ENCODE assay signal across 18 cellular contexts in genomic region chr15:61653110-61653509, GRCh38.
DNase-seq lines count a peak whose midpoint lies in the region; ATAC-seq and TF ChIP-seq lines count a peak whose summit lies in the region.
"Had no signal": no experiment of that assay in that cellular context is flagged by ENCODE, and none has a peak within 500 bp of the region (broad histone marks: within the 10 kb centered on the region; RNA-seq: fewer than 3 reads in every experiment).

No MANE protein-coding gene starts in this region.

- no peaks in the 10 kb centered on the region for H3K9me3 ChIP-seq in endodermal cell (ENCODE audit: control insufficient read depth, low read length)
- no peaks in the 10 kb centered on the region for H3K9me3 ChIP-seq in upper lobe of right lung
- no peaks in the 10 kb centered on the region for H3K9me3 ChIP-seq in esophagus muscularis mucosa
- H3K9me3 ChIP-seq: colonic mucosa, Peyer's patch had no signal

- peaks cover 4% of the 10 kb centered on the region for H3K27me3 Mint-ChIP-seq in endodermal cell (ENCODE audit: insufficient read depth)
- H3K27me3 Mint-ChIP-seq in activated naive CD4-positive, alpha-beta T cell treated with anti-CD3 and anti-CD28 coated beads, Interleukin-2, amount 10 ng/mL, durations not matched to agents 7 days and 5 days = peaks cover 14% of the 10 kb centered on the region

- H3K4me1 Mint-ChIP-seq in endodermal cell = peaks cover 9% of the 10 kb centered on the region
- no peaks in the 10 kb centered on the region for H3K4me1 Mint-ChIP-seq in activated naive CD4-positive, alpha-beta T cell treated with anti-CD3 and anti-CD28 coated beads, Interleukin-2, amount 10 ng/mL, durations not matched to agents 7 days and 5 days

- H3K4me3 ChIP-seq in endodermal cell (ENCODE audit: low read length) (no peak overlapping the region), upper lobe of right lung (no peak overlapping the region), esophagus muscularis mucosa (no peak overlapping the region)
- H3K4me3 ChIP-seq: colonic mucosa, Peyer's patch, smooth muscle cell had no signal

- no peak overlapping the region for H3K9ac ChIP-seq in endodermal cell (ENCODE audit: extremely low read depth, low read length, poor library complexity, severe bottlenecking)

- ATAC-seq in upper lobe of right lung = peak; percentile 41
- ATAC-seq in HG03108 (IDR thresholded peaks at IDR 0.05; ENCODE audit: unreplicated experiment) = no peak
- no peak for ATAC-seq in HG03139 (IDR thresholded peaks at IDR 0.05; ENCODE audit: unreplicated experiment)

- H3K9me3 Mint-ChIP-seq in endodermal cell = no peaks in the 10 kb centered on the region
- H3K9me3 Mint-ChIP-seq in activated naive CD4-positive, alpha-beta T cell treated with anti-CD3 and anti-CD28 coated beads, Interleukin-2, amount 10 ng/mL, durations not matched to agents 7 days and 5 days = no peaks in the 10 kb centered on the region
- H3K9me3 Mint-ChIP-seq: activated naive CD4-positive, alpha-beta T cell treated with anti-CD3 and anti-CD28 coated beads for 36 hours had no signal

- no peak for TF ChIP-seq EP300 in esophagus muscularis mucosa (IDR thresholded peaks at IDR 0.05)

- H3K27ac ChIP-seq in endodermal cell (ENCODE audit: low read depth, low read length) (no peak overlapping the region), layer of hippocampus (ENCODE audit: low read depth, low read length) (peak overlapping the region; percentile 0), upper lobe of right lung (no peak overlapping the region), esophagus muscularis mucosa (replicated peaks in 1 of 4) (peak overlapping the region in 1 of 4 donors; percentile 18)
- H3K27ac ChIP-seq: colonic mucosa had no signal

- intact Hi-C loops in upper lobe of right lung (cut with DNase I) = no loop called here
- intact Hi-C loops in esophagus muscularis mucosa (cut with DNase I) = no loop called here

- H3K4me3 Mint-ChIP-seq in endodermal cell = no peak overlapping the region
- no peak overlapping the region for H3K4me3 Mint-ChIP-seq in activated naive CD4-positive, alpha-beta T cell treated with anti-CD3 and anti-CD28 coated beads, Interleukin-2, amount 10 ng/mL, durations not matched to agents 7 days and 5 days
- H3K4me3 Mint-ChIP-seq: activated naive CD4-positive, alpha-beta T cell treated with anti-CD3 and anti-CD28 coated beads for 36 hours had no signal

- no peaks in the 10 kb centered on the region for H3K36me3 Mint-ChIP-seq in endodermal cell (ENCODE audit: low read depth)
- H3K36me3 Mint-ChIP-seq in activated naive CD4-positive, alpha-beta T cell treated with anti-CD3 and anti-CD28 coated beads, Interleukin-2, amount 10 ng/mL, durations not matched to agents 7 days and 5 days = no peaks in the 10 kb centered on the region

- no peaks in the 10 kb centered on the region for H3K27me3 ChIP-seq in endodermal cell (ENCODE audit: control insufficient read depth, insufficient read depth, low read length, poor library complexity, severe bottlenecking)
- no peaks in the 10 kb centered on the region for H3K27me3 ChIP-seq in layer of hippocampus (ENCODE audit: control insufficient read depth, insufficient read depth, low read length)
- peaks cover 8% of the 10 kb centered on the region for H3K27me3 ChIP-seq in upper lobe of right lung
- peaks cover 0 to 11% (median 0%) of the 10 kb centered on the region in 4 donors for H3K27me3 ChIP-seq in esophagus muscularis mucosa
- H3K27me3 ChIP-seq: colonic mucosa, Peyer's patch had no signal

- TF ChIP-seq POLR2A in esophagus muscularis mucosa (IDR thresholded peaks at IDR 0.05; ENCODE audit: low read depth) = no peak

- CTCF ChIA-PET in activated naive CD4-positive, alpha-beta T cell treated with anti-CD3 and anti-CD28 coated beads, Interleukin-2, amount 10 ng/mL, durations not matched to agents 7 days and 5 days (lab: Charles Lee) = no interaction called here

- WGBS in endodermal cell (ENCODE audit: insufficient coverage in 1 of 2, insufficient read length in 1 of 2), 2 experiments = 92 to 94% methylated on average over 7 to 9 of the region's 9 CpGs
- 57% methylated on average over 8 of the region's 9 CpGs for WGBS in esophagus muscularis mucosa

- H3K27ac Mint-ChIP-seq in endodermal cell = no peak overlapping the region
- H3K27ac Mint-ChIP-seq in activated naive CD4-positive, alpha-beta T cell treated with anti-CD3 and anti-CD28 coated beads, Interleukin-2, amount 10 ng/mL, durations not matched to agents 7 days and 5 days = no peak overlapping the region
- H3K27ac Mint-ChIP-seq: activated naive CD4-positive, alpha-beta T cell treated with anti-CD3 and anti-CD28 coated beads for 36 hours had no signal

- TF ChIP-seq CTCF in endodermal cell (conservative IDR thresholded peaks at IDR 0.05) (no peak), upper lobe of right lung (IDR thresholded peaks at IDR 0.05) (no peak), esophagus muscularis mucosa (IDR thresholded peaks at IDR 0.05) (no peak)

- no peaks in the 10 kb centered on the region for H3K4me1 ChIP-seq in endodermal cell (ENCODE audit: control insufficient read depth, insufficient read depth, low read length)
- no peaks in the 10 kb centered on the region for H3K4me1 ChIP-seq in upper lobe of right lung
- no peaks in the 10 kb centered on the region for H3K4me1 ChIP-seq in esophagus muscularis mucosa
- H3K4me1 ChIP-seq: colonic mucosa, Peyer's patch had no signal

- peak; percentile 1 for DNase-seq in NCI-H146 treated with DMSO at 0.1 percent for 48 hours (lab: John Stamatoyannopoulos, UW; ENCODE audit: unreplicated experiment)
- peak; percentile 59 for DNase-seq in endodermal cell
- no peak for DNase-seq in upper lobe of right lung
- DNase-seq in activated naive CD4-positive, alpha-beta T cell treated with anti-CD3 and anti-CD28 coated beads, Interleukin-2, amount 10 ng/mL, durations not matched to agents 7 days and 5 days = no peak
- DNase-seq in esophagus muscularis mucosa (ENCODE audit: extremely low spot score) = no peak
- DNase-seq: activated CD4-positive, alpha-beta T cell treated with anti-CD3 and anti-CD28 coated beads, Interleukin-2, amount 50 U/mL, for 48 hours; activated naive CD4-positive, alpha-beta T cell treated with anti-CD3 and anti-CD28 coated beads for 36 hours; activated T-cell treated with anti-CD3 and anti-CD28 coated beads, Interleukin-2, amount 50 U/mL, for 1 hour; colonic mucosa; kidney; NCI-H1092 treated with DMSO at 0.1 percent for 48 hours; NCI-H2171 treated with DMSO at 0.1 percent for 48 hours; occipital lobe; Peyer's patch had no signal

- no peaks in the 10 kb centered on the region for H3K36me3 ChIP-seq in endodermal cell (ENCODE audit: control insufficient read depth, insufficient read depth, low read length)
- no peaks in the 10 kb centered on the region for H3K36me3 ChIP-seq in upper lobe of right lung
- no peaks in the 10 kb centered on the region for H3K36me3 ChIP-seq in esophagus muscularis mucosa
- H3K36me3 ChIP-seq: colonic mucosa, Peyer's patch had no signal

Comparison
In these comparisons a context has a peak if more than half of its experiments do, and no peak if none do; other contexts are left out.
1. DNase-seq: peak in NCI-H146 treated with DMSO at 0.1 percent for 48 hours (single experiment) and endodermal cell (single experiment); none in upper lobe of right lung (single experiment), activated naive CD4-positive, alpha-beta T cell treated with anti-CD3 and anti-CD28 coated beads, Interleukin-2, amount 10 ng/mL, durations not matched to agents 7 days and 5 days (single experiment) and esophagus muscularis mucosa (single experiment).